Comparison of ENCODE assay signal across 23 cellular contexts in genomic region chr20:18645196-18645745, GRCh38. TPM values are rescaled to one million over a fixed set of nuclear protein-coding genes. Genes with fewer than 3 reads are reported as not detected.
DNase-seq lines count a peak whose midpoint lies in the region; ATAC-seq, FAIRE-seq and TF ChIP-seq lines count a peak whose summit lies in the region.
"Had no signal": no experiment of that assay in that cellular context is flagged by ENCODE, and none has a peak within 500 bp of the region (broad histone marks: within the 10 kb centered on the region; RNA-seq: fewer than 3 reads in every experiment).

No MANE protein-coding gene starts in this region.

- H3K4me1 Mint-ChIP-seq in WTC11 = peaks cover 15% of the 10 kb centered on the region
- peaks cover 23% of the 10 kb centered on the region for H3K4me1 Mint-ChIP-seq in stimulated activated effector memory CD8-positive, alpha-beta T cell treated with anti-CD3 and anti-CD28 coated beads, Interleukin-12 subunit alpha, Interleukin-12 subunit beta, amount 100 ng/mL, for 72 hours

- H3K4me1 ChIP-seq in keratinocyte (ENCODE audit: control insufficient read depth, extremely low read depth, insufficient read depth, low read length) = no peaks in the 10 kb centered on the region
- no peaks in the 10 kb centered on the region for H3K4me1 ChIP-seq in gastroesophageal sphincter
- H3K4me1 ChIP-seq: BLaER1 treated with 17β-estradiol and CSF1 and Interleukin-3, amounts not matched to agents 10 nM and 100 nM had no signal

- POLR2A ChIA-PET in WTC11 (lab: Charles Lee) = no interaction called here

- H3K79me2 ChIP-seq in keratinocyte (ENCODE audit: control insufficient read depth, insufficient read depth, low read length) = no peaks in the 10 kb centered on the region

- dilution Hi-C loops in keratinocyte (cut with MboI; ENCODE audit: extremely low pct_ligation_motif_present, low sequenced_read_pairs) = no loop called here

- H3K27ac ChIP-seq in keratinocyte (ENCODE audit: control insufficient read depth, insufficient read depth, low read length) = no peak overlapping the region
- no peak overlapping the region for H3K27ac ChIP-seq in gastroesophageal sphincter
- H3K27ac ChIP-seq: BLaER1 treated with 17β-estradiol and CSF1 and Interleukin-3, amounts not matched to agents 10 nM and 100 nM had no signal

- no peaks in the 10 kb centered on the region for H4K20me1 ChIP-seq in keratinocyte (ENCODE audit: control insufficient read depth, extremely low read depth, insufficient read depth, low read length)
- H4K20me1 ChIP-seq: BLaER1 treated with 17β-estradiol and CSF1 and Interleukin-3, amounts not matched to agents 10 nM and 100 nM had no signal

- CTCF ChIA-PET in WTC11 (lab: Charles Lee) = no interaction called here

- H3K9me1 ChIP-seq in keratinocyte (ENCODE audit: control insufficient read depth, extremely low read depth, insufficient read depth, low read length) = no peaks in the 10 kb centered on the region

- H3K36me3 Mint-ChIP-seq in WTC11 = no peaks in the 10 kb centered on the region
- no peaks in the 10 kb centered on the region for H3K36me3 Mint-ChIP-seq in stimulated activated effector memory CD8-positive, alpha-beta T cell treated with anti-CD3 and anti-CD28 coated beads, Interleukin-12 subunit alpha, Interleukin-12 subunit beta, amount 100 ng/mL, for 72 hours

- no peaks in the 10 kb centered on the region for H3K9me3 Mint-ChIP-seq in WTC11
- no peaks in the 10 kb centered on the region for H3K9me3 Mint-ChIP-seq in stimulated activated effector memory CD8-positive, alpha-beta T cell treated with anti-CD3 and anti-CD28 coated beads, Interleukin-12 subunit alpha, Interleukin-12 subunit beta, amount 100 ng/mL, for 72 hours
- H3K9me3 Mint-ChIP-seq: CD8-positive, alpha-beta memory T cell had no signal

- H3K4me2 ChIP-seq in keratinocyte (ENCODE audit: control insufficient read depth, extremely low read depth, insufficient read depth, low read depth, low read length) = no peak overlapping the region
- H3K4me2 ChIP-seq: BLaER1 treated with 17β-estradiol and CSF1 and Interleukin-3, amounts not matched to agents 10 nM and 100 nM had no signal

- TF ChIP-seq CTCF in WTC11 (IDR thresholded peaks at IDR 0.05) (no peak), keratinocyte (optimal IDR thresholded peaks at IDR 0.05 in 1 of 3, IDR thresholded peaks at IDR 0.05 in 1 of 3, conservative IDR thresholded peaks at IDR 0.05 in 1 of 3; ENCODE audit: extremely low read depth in 1 of 3, insufficient read depth in 2 of 3, low read length in 3 of 3) (no peak), gastroesophageal sphincter (IDR thresholded peaks at IDR 0.05) (no peak)

- TF ChIP-seq EP300 in gastroesophageal sphincter (IDR thresholded peaks at IDR 0.05) = no peak

- no peak overlapping the region for H3K9ac ChIP-seq in keratinocyte (ENCODE audit: control insufficient read depth, extremely low read depth, insufficient read depth, low read length)
- H3K9ac ChIP-seq: BLaER1 treated with 17β-estradiol and CSF1 and Interleukin-3, amounts not matched to agents 10 nM and 100 nM had no signal

- FAIRE-seq in keratinocyte (lab: Jason Lieb, UNC) = peak; percentile 29
- FAIRE-seq: D721Med, GM12891, GM18507, HepG2 had no signal

- no peaks in the 10 kb centered on the region for H3K36me3 ChIP-seq in keratinocyte (ENCODE audit: control insufficient read depth in 2 of 2, extremely low read depth in 1 of 2, insufficient read depth in 2 of 2, low read length in 2 of 2)
- H3K36me3 ChIP-seq in gastroesophageal sphincter = no peaks in the 10 kb centered on the region
- H3K36me3 ChIP-seq: BLaER1 treated with 17β-estradiol and CSF1 and Interleukin-3, amounts not matched to agents 10 nM and 100 nM; MG63 had no signal

- H3K27ac Mint-ChIP-seq in WTC11 = peak overlapping the region; percentile 20; the same call in 1 of the 2 replicates
- H3K27ac Mint-ChIP-seq in stimulated activated effector memory CD8-positive, alpha-beta T cell treated with anti-CD3 and anti-CD28 coated beads, Interleukin-12 subunit alpha, Interleukin-12 subunit beta, amount 100 ng/mL, for 72 hours = peak overlapping the region; percentile 20
- H3K27ac Mint-ChIP-seq: CD8-positive, alpha-beta memory T cell had no signal

- DNase-seq in ELF-1 (ENCODE audit: low read depth, low spot score) (peak; percentile 31), WTC11 (ENCODE audit: low spot score) (no peak), keratinocyte (ENCODE audit: low read depth, low spot score) (no peak)
- no peak for DNase-seq in stimulated activated effector memory CD8-positive, alpha-beta T cell treated with anti-CD3 and anti-CD28 coated beads, Interleukin-12 subunit alpha, Interleukin-12 subunit beta, amount 100 ng/mL, for 72 hours (ENCODE audit: low spot score in 2 of 2)
- DNase-seq in stimulated activated CD4-positive, alpha-beta T cell treated with anti-CD3 and anti-CD28 coated beads, Interleukin-2, amount 100 ng/mL, for 24 hours = no peak
- DNase-seq: CD8-positive, alpha-beta memory T cell; DMS79; GDM1; GOT3; MG63; NCI-H1092; NCI-H146; NCI-H2081 treated with DMSO at 0.1 percent for 48 hours; NCI-H510A; NCI-H82 had no signal

- H3K4me3 ChIP-seq in keratinocyte (ENCODE audit: control insufficient read depth in 2 of 3, extremely low read depth in 1 of 3, insufficient read depth in 2 of 3, low read depth in 1 of 3, low read length in 3 of 3) = no peak overlapping the region
- H3K4me3 ChIP-seq in gastroesophageal sphincter = no peak overlapping the region
- H3K4me3 ChIP-seq: BLaER1 treated with 17β-estradiol and CSF1 and Interleukin-3, amounts not matched to agents 10 nM and 100 nM; MG63 had no signal

- H3K27me3 Mint-ChIP-seq in WTC11 (ENCODE audit: low read depth) = no peaks in the 10 kb centered on the region

- H3K27me3 ChIP-seq in keratinocyte (ENCODE audit: control insufficient read depth, extremely low read depth, insufficient read depth, low read length) = no peaks in the 10 kb centered on the region
- H3K27me3 ChIP-seq in gastroesophageal sphincter = no peaks in the 10 kb centered on the region
- H3K27me3 ChIP-seq: BLaER1 treated with 17β-estradiol and CSF1 and Interleukin-3, amounts not matched to agents 10 nM and 100 nM; MG63 had no signal

- H3K9me3 ChIP-seq in keratinocyte (ENCODE audit: control insufficient read depth, low read depth, low read length) = no peaks in the 10 kb centered on the region
- H3K9me3 ChIP-seq in gastroesophageal sphincter = no peaks in the 10 kb centered on the region
- H3K9me3 ChIP-seq: BLaER1 treated with 17β-estradiol and CSF1 and Interleukin-3, amounts not matched to agents 10 nM and 100 nM; MG63 had no signal

- WGBS in gastroesophageal sphincter (ENCODE audit: low coverage in 1 of 2), 2 donors = 92 to 97% methylated on average over 2 to 3 of the region's 3 CpGs

- no peak overlapping the region for H2AFZ ChIP-seq in keratinocyte (ENCODE audit: control insufficient read depth, low read length)

- no peak overlapping the region for H3K4me3 Mint-ChIP-seq in WTC11
- H3K4me3 Mint-ChIP-seq in stimulated activated effector memory CD8-positive, alpha-beta T cell treated with anti-CD3 and anti-CD28 coated beads, Interleukin-12 subunit alpha, Interleukin-12 subunit beta, amount 100 ng/mL, for 72 hours = no peak overlapping the region
- H3K4me3 Mint-ChIP-seq: CD8-positive, alpha-beta memory T cell had no signal

- ATAC-seq in WTC11 = no peak
- ATAC-seq in stimulated activated effector memory CD8-positive, alpha-beta T cell treated with anti-CD3 and anti-CD28 coated beads, Interleukin-12 subunit alpha, Interleukin-12 subunit beta, amount 100 ng/mL, for 72 hours = no peak
- no peak for ATAC-seq in GM18867 (IDR thresholded peaks at IDR 0.05; ENCODE audit: unreplicated experiment)
- no peak for ATAC-seq in gastroesophageal sphincter
- ATAC-seq: HepG2, Panc1 had no signal

- TF ChIP-seq POLR2A in gastroesophageal sphincter (IDR thresholded peaks at IDR 0.05) = no peak

TF ChIP-seq in WTC11, 78 proteins besides CTCF, POLR2A, EP300 and RAD21:
- TF ChIP-seq ZNF425 (CRISPR knock-in tag; conservative IDR thresholded peaks at IDR 0.05) = no peak
TF ChIP-seq in WTC11: peak in this region for 0.

RNA-seq across cellular contexts. Expression of gene DTD1, which starts 57.4 kb away (rescaled TPM):
- total RNA-seq in WTC11 (2021) (69.8 to 71.1 TPM (median 70.1 TPM) in 3 replicates), gastroesophageal sphincter (10 to 100 TPM; 12.1 to 44.9 (median 19.9) TPM)
- 49.3 to 79.2 TPM (median 68.3 TPM) in 3 replicates for polyA plus RNA-seq in keratinocyte
- polyA plus RNA-seq in keratinocyte (2011; ENCODE audit: low read depth) = 68.5 TPM
- polyA plus RNA-seq in keratinocyte (2011; cell fraction: cytosol; rRNA removed) = 55.7 and 69.1 TPM in 2 replicates
- 28.8 and 30.2 TPM in 2 replicates for polyA plus RNA-seq in keratinocyte (2011; cell fraction: nucleus; rRNA removed)
- polyA plus RNA-seq in keratinocyte (2012; ENCODE audit: low replicate concordance) = 53.8 and 77.5 TPM in 2 replicates
- 26.2 to 36.1 TPM (median 30.3 TPM) in 3 replicates for polyA minus RNA-seq in keratinocyte
- polyA minus RNA-seq in keratinocyte (2011; cell fraction: cytosol; rRNA and poly(A)+ RNA removed) = 28.6 TPM
- 9.1 and 11.6 TPM in 2 replicates for polyA minus RNA-seq in keratinocyte (2011; cell fraction: nucleus; rRNA and poly(A)+ RNA removed)
